ENCODE assay signal across 1 cellular context in genomic region chr4:186191266-186192067, GRCh38.
A peak's percentile ranks its signal among the peaks of the same experiment; 100 is the strongest.
TF ChIP-seq lines count a peak whose summit lies in the region.

TSS of gene CYP4V2 (plus strand) at chr4:186191567. CDS start at chr4:186191824, 257 bp downstream.

TF ChIP-seq in GM12878, 131 proteins besides CTCF, POLR2A, EP300 and RAD21 (continues in another document):
- TF ChIP-seq, protein P1, sequence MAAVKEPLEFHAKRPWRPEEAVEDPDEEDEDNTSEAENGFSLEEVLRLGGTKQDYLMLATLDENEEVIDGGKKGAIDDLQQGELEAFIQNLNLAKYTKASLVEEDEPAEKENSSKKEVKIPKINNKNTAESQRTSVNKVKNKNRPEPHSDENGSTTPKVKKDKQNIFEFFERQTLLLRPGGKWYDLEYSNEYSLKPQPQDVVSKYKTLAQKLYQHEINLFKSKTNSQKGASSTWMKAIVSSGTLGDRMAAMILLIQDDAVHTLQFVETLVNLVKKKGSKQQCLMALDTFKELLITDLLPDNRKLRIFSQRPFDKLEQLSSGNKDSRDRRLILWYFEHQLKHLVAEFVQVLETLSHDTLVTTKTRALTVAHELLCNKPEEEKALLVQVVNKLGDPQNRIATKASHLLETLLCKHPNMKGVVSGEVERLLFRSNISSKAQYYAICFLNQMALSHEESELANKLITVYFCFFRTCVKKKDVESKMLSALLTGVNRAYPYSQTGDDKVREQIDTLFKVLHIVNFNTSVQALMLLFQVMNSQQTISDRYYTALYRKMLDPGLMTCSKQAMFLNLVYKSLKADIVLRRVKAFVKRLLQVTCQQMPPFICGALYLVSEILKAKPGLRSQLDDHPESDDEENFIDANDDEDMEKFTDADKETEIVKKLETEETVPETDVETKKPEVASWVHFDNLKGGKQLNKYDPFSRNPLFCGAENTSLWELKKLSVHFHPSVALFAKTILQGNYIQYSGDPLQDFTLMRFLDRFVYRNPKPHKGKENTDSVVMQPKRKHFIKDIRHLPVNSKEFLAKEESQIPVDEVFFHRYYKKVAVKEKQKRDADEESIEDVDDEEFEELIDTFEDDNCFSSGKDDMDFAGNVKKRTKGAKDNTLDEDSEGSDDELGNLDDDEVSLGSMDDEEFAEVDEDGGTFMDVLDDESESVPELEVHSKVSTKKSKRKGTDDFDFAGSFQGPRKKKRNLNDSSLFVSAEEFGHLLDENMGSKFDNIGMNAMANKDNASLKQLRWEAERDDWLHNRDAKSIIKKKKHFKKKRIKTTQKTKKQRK (IDR thresholded peaks at IDR 0.05; ENCODE audit: low read depth, low read length), result no peak
- TF ChIP-seq NKRF (conservative IDR thresholded peaks at IDR 0.05) (peak; percentile 40; the same call in 1 of the 2 replicates), FOXK2 (IDR thresholded peaks at IDR 0.05) (no peak), SIX5 (IDR thresholded peaks at IDR 0.05; ENCODE audit: low read depth, low read length, severe bottlenecking) (no peak), CREB1 (IDR thresholded peaks at IDR 0.05; ENCODE audit: low read depth) (peak; percentile 64; the same call in 1 of the 2 replicates), NR2C1 (IDR thresholded peaks at IDR 0.05) (peak; percentile 90), SUZ12 (IDR thresholded peaks at IDR 0.05; ENCODE audit: unreplicated experiment) (no peak), NR2F1 (conservative IDR thresholded peaks at IDR 0.05) (peak; percentile 100), E2F8 (IDR thresholded peaks at IDR 0.05; ENCODE audit: low read depth, partially characterized antibody) (no peak), RUNX3 (IDR thresholded peaks at IDR 0.05; ENCODE audit: low read length) (peak; percentile 56), ZZZ3 (IDR thresholded peaks at IDR 0.05; ENCODE audit: control insufficient read depth, insufficient read length, low read depth) (no peak), USF2 (IDR thresholded peaks at IDR 0.05; ENCODE audit: borderline replicate concordance, low read depth, low read length) (no peak), NFYA (IDR thresholded peaks at IDR 0.05; ENCODE audit: borderline replicate concordance, low read depth, low read length) (no peak), MTA2 (IDR thresholded peaks at IDR 0.05; ENCODE audit: low read depth) (no peak), BCL11A (IDR thresholded peaks at IDR 0.05; ENCODE audit: low read depth, low read length) (no peak), USF1 (IDR thresholded peaks at IDR 0.05; ENCODE audit: borderline replicate concordance, extremely low read length, insufficient read depth, low read depth, low read length) (no peak), MTA3 (IDR thresholded peaks at IDR 0.05; ENCODE audit: borderline replicate concordance, low read length) (no peak; the same call in 1 of the 2 replicates), POU2F2 (IDR thresholded peaks at IDR 0.05; ENCODE audit: borderline replicate concordance, low read depth, low read length) (no peak), POLR2AphosphoS2 (IDR thresholded peaks at IDR 0.05; ENCODE audit: low read depth, low read length) (no peak; the same call in 1 of the 2 replicates), STAT3 (IDR thresholded peaks at IDR 0.05; ENCODE audit: low read depth, low read length) (no peak), RELA (IDR thresholded peaks at IDR 0.05; ENCODE audit: borderline replicate concordance, partially characterized antibody) (peak; percentile 15), JUND (IDR thresholded peaks at IDR 0.05; ENCODE audit: low read depth, low read length) (no peak), NRF1 (conservative IDR thresholded peaks at IDR 0.05; ENCODE audit: low read depth, low read length) (0 out of 2 replicates have a peak, but pooled peaks have one; percentile 0), TCF12 (IDR thresholded peaks at IDR 0.05; ENCODE audit: low read depth, low read length) (0 out of 2 replicates have a peak, but pooled peaks have one; percentile 19), TARDBP (IDR thresholded peaks at IDR 0.05; ENCODE audit: borderline replicate concordance) (no peak), ETV6 (conservative IDR thresholded peaks at IDR 0.05 in 1 of 2, IDR thresholded peaks at IDR 0.05 in 1 of 2; ENCODE audit: borderline replicate concordance in 1 of 2, low read depth in 1 of 2) (peak in 1 of 2 experiments; percentile 99; a peak in 2 of 4 replicates), STAT1 (conservative IDR thresholded peaks at IDR 0.05) (no peak), BACH1 (IDR thresholded peaks at IDR 0.05; ENCODE audit: borderline replicate concordance) (peak; percentile 95), ZNF274 (IDR thresholded peaks at IDR 0.05; ENCODE audit: insufficient read depth, insufficient read length) (no peak), CREM (IDR thresholded peaks at IDR 0.05; ENCODE audit: low read depth) (peak; percentile 70), SMC3 (IDR thresholded peaks at IDR 0.05; ENCODE audit: borderline replicate concordance, low read length) (no peak), GATAD2B (conservative IDR thresholded peaks at IDR 0.05; ENCODE audit: low read depth) (peak; percentile 98), GABPA (IDR thresholded peaks at IDR 0.05; ENCODE audit: low read depth) (peak; percentile 86), KAT2A (conservative IDR thresholded peaks at IDR 0.05; ENCODE audit: control insufficient read depth, low read depth, low read length) (no peak), ZNF207 (IDR thresholded peaks at IDR 0.05; ENCODE audit: borderline replicate concordance) (peak; percentile 64; the same call in 1 of the 2 replicates), ZNF24 (IDR thresholded peaks at IDR 0.05) (peak; percentile 72; the same call in 1 of the 2 replicates)
- TF ChIP-seq, protein P2, sequence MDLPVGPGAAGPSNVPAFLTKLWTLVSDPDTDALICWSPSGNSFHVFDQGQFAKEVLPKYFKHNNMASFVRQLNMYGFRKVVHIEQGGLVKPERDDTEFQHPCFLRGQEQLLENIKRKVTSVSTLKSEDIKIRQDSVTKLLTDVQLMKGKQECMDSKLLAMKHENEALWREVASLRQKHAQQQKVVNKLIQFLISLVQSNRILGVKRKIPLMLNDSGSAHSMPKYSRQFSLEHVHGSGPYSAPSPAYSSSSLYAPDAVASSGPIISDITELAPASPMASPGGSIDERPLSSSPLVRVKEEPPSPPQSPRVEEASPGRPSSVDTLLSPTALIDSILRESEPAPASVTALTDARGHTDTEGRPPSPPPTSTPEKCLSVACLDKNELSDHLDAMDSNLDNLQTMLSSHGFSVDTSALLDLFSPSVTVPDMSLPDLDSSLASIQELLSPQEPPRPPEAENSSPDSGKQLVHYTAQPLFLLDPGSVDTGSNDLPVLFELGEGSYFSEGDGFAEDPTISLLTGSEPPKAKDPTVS (IDR thresholded peaks at IDR 0.05; ENCODE audit: low read depth, low read length), result no peak
- TF ChIP-seq, protein P3, sequence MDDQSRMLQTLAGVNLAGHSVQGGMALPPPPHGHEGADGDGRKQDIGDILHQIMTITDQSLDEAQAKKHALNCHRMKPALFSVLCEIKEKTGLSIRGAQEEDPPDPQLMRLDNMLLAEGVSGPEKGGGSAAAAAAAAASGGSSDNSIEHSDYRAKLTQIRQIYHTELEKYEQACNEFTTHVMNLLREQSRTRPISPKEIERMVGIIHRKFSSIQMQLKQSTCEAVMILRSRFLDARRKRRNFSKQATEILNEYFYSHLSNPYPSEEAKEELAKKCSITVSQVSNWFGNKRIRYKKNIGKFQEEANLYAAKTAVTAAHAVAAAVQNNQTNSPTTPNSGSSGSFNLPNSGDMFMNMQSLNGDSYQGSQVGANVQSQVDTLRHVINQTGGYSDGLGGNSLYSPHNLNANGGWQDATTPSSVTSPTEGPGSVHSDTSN (IDR thresholded peaks at IDR 0.05; ENCODE audit: insufficient replicate concordance, low read depth, low read length), result no peak
- TF ChIP-seq, protein P4, sequence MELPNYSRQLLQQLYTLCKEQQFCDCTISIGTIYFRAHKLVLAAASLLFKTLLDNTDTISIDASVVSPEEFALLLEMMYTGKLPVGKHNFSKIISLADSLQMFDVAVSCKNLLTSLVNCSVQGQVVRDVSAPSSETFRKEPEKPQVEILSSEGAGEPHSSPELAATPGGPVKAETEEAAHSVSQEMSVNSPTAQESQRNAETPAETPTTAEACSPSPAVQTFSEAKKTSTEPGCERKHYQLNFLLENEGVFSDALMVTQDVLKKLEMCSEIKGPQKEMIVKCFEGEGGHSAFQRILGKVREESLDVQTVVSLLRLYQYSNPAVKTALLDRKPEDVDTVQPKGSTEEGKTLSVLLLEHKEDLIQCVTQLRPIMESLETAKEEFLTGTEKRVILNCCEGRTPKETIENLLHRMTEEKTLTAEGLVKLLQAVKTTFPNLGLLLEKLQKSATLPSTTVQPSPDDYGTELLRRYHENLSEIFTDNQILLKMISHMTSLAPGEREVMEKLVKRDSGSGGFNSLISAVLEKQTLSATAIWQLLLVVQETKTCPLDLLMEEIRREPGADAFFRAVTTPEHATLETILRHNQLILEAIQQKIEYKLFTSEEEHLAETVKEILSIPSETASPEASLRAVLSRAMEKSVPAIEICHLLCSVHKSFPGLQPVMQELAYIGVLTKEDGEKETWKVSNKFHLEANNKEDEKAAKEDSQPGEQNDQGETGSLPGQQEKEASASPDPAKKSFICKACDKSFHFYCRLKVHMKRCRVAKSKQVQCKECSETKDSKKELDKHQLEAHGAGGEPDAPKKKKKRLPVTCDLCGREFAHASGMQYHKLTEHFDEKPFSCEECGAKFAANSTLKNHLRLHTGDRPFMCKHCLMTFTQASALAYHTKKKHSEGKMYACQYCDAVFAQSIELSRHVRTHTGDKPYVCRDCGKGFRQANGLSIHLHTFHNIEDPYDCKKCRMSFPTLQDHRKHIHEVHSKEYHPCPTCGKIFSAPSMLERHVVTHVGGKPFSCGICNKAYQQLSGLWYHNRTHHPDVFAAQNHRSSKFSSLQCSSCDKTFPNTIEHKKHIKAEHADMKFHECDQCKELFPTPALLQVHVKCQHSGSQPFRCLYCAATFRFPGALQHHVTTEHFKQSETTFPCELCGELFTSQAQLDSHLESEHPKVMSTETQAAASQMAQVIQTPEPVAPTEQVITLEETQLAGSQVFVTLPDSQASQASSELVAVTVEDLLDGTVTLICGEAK (IDR thresholded peaks at IDR 0.05; ENCODE audit: borderline replicate concordance), result peak; percentile 84
- TF ChIP-seq, protein P5, sequence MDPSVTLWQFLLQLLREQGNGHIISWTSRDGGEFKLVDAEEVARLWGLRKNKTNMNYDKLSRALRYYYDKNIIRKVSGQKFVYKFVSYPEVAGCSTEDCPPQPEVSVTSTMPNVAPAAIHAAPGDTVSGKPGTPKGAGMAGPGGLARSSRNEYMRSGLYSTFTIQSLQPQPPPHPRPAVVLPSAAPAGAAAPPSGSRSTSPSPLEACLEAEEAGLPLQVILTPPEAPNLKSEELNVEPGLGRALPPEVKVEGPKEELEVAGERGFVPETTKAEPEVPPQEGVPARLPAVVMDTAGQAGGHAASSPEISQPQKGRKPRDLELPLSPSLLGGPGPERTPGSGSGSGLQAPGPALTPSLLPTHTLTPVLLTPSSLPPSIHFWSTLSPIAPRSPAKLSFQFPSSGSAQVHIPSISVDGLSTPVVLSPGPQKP (IDR thresholded peaks at IDR 0.05; ENCODE audit: low read depth, low read length), result peak; percentile 89
